Comparison of ENCODE assay signal across 8 cellular contexts in genomic region chr16:88737298-88738166, GRCh38. TPM values are rescaled to one million over a fixed set of nuclear protein-coding genes. Genes with fewer than 3 reads are reported as not detected.
DNase-seq lines count a peak whose midpoint lies in the region; ATAC-seq and TF ChIP-seq lines count a peak whose summit lies in the region.

No MANE protein-coding gene starts in this region.

- H3K27ac ChIP-seq in CD4-positive, alpha-beta T cell (ENCODE audit: low read depth, low read length): no peak overlapping the region

- H3K27ac Mint-ChIP-seq in CD4-positive, alpha-beta T cell: no peak overlapping the region
- H3K27ac Mint-ChIP-seq in memory B cell: no peak overlapping the region

- H3K4me3 Mint-ChIP-seq in CD4-positive, alpha-beta T cell: no peak overlapping the region
- H3K4me3 Mint-ChIP-seq in memory B cell: no peak overlapping the region

- DNase-seq in CD4-positive, alpha-beta T cell: peak; percentile 44 to 80 (median 62)
- peak; percentile 52 for DNase-seq in NCI-H2196 (lab: John Stamatoyannopoulos, UW; ENCODE audit: unreplicated experiment)
- DNase-seq in activated CD4-positive, alpha-beta T cell treated with anti-CD3 and anti-CD28 coated beads, Interleukin-2, amount 50 U/mL, for 4 hours: peak; percentile 50 to 53
- peak; percentile 21 for DNase-seq in dedifferentiated amniotic fluid mesenchymal stem cell (ENCODE audit: extremely low spot score)
- DNase-seq in memory B cell (ENCODE audit: low spot score in 2 of 2): peak; percentile 75
- peak; percentile 39 to 40 for DNase-seq in stimulated activated CD8-positive, alpha-beta memory T cell treated with anti-CD3 and anti-CD28 coated beads, Interleukin-4, amount 100 ng/mL, for 1 hour (ENCODE audit: low read depth in 2 of 2, low spot score in 1 of 2)

- H3K4me1 Mint-ChIP-seq in CD4-positive, alpha-beta T cell (ENCODE audit: low read depth): no peaks in the 10 kb centered on the region
- peaks cover 4% of the 10 kb centered on the region for H3K4me1 Mint-ChIP-seq in memory B cell

- no peaks in the 10 kb centered on the region for H3K36me3 Mint-ChIP-seq in CD4-positive, alpha-beta T cell (ENCODE audit: low read depth)
- H3K36me3 Mint-ChIP-seq in memory B cell: peaks cover 2% of the 10 kb centered on the region

- intact Hi-C loops in CD4-positive, alpha-beta T cell (cut with DNase I, micrococcal nuclease): loop anchor here (1.0 to 5.0 kb wide), 7 partner anchors 48 to 479 kb away; partner anchors contain the start of genes GALNS (in 2 of the 2), PIEZO1 (in 2 of the 2) and TRAPPC2L (in 2 of the 2)

- TF ChIP-seq CTCF in CD4-positive, alpha-beta T cell (IDR thresholded peaks at IDR 0.05): peak; percentile 98

- no peaks in the 10 kb centered on the region for H3K27me3 Mint-ChIP-seq in CD4-positive, alpha-beta T cell
- no peaks in the 10 kb centered on the region for H3K27me3 Mint-ChIP-seq in memory B cell

- CTCF ChIA-PET in CD4-positive, alpha-beta T cell (lab: Charles Lee): interaction anchor here (0.5 to 2.0 kb wide), 31 partner anchors 9 to 480 kb away, joined by 3 to 58 read pairs (median 4); partner anchors contain the start of genes APRT, CDT1, CTU2 and GALNS

- POLR2A ChIA-PET in CD4-positive, alpha-beta T cell (lab: Charles Lee): interaction anchor here (0.7 to 1.6 kb wide), 9 partner anchors 8 to 120 kb away, joined by 4 to 11 read pairs (median 4); partner anchors contain the start of genes APRT, CDT1, GALNS and PIEZO1

- H3K9me3 ChIP-seq in CD4-positive, alpha-beta T cell (ENCODE audit: control insufficient read depth, low read length): no peaks in the 10 kb centered on the region

- peak; percentile 98 for ATAC-seq in CD4-positive, alpha-beta T cell (ENCODE audit: poor library complexity)
- peak; percentile 70 for ATAC-seq in GM19463 (IDR thresholded peaks at IDR 0.05; ENCODE audit: unreplicated experiment)
- peak; percentile 96 for ATAC-seq in memory B cell (ENCODE audit: low read depth)
- ATAC-seq in HG02970 (IDR thresholded peaks at IDR 0.05; ENCODE audit: low FRiP score, unreplicated experiment): no peak

- H3K9me3 Mint-ChIP-seq in CD4-positive, alpha-beta T cell: no peaks in the 10 kb centered on the region
- no peaks in the 10 kb centered on the region for H3K9me3 Mint-ChIP-seq in memory B cell

- no peaks in the 10 kb centered on the region for H3K27me3 ChIP-seq in CD4-positive, alpha-beta T cell (ENCODE audit: control insufficient read depth, insufficient read depth, low read length)

RNA-seq across cellular contexts. Expression of gene CTU2, which starts 31.2 kb away (rescaled TPM):
- 10 to 100 TPM; 39.3 to 44.0 TPM for total RNA-seq in CD4-positive, alpha-beta T cell

RNA-seq across cellular contexts. Expression of gene RNF166, which starts 31.3 kb away (rescaled TPM):
- 100 to 1,000 TPM; 334 to 355 TPM for total RNA-seq in CD4-positive, alpha-beta T cell

RNA-seq across cellular contexts. Expression of gene PIEZO1, which starts 47.5 kb away (rescaled TPM):
- 100 to 1,000 TPM; 142 to 146 TPM for total RNA-seq in CD4-positive, alpha-beta T cell

RNA-seq across cellular contexts. Expression of gene SNAI3, which starts 51.2 kb away (rescaled TPM):
- total RNA-seq in CD4-positive, alpha-beta T cell: 1 to 10 TPM; 3.0 to 3.5 TPM

Comparison
In these comparisons a context has a peak if more than half of its experiments do, and no peak if none do; other contexts are left out.
1. DNase-seq: peak in every context shown above with its lines; median percentile 75 in memory B cell; 62 in CD4-positive, alpha-beta T cell; 52 in NCI-H2196; 52 in activated CD4-positive, alpha-beta T cell treated with anti-CD3 and anti-CD28 coated beads, Interleukin-2, amount 50 U/mL, for 4 hours; 40 in stimulated activated CD8-positive, alpha-beta memory T cell treated with anti-CD3 and anti-CD28 coated beads, Interleukin-4, amount 100 ng/mL, for 1 hour; 21 in dedifferentiated amniotic fluid mesenchymal stem cell.